In the genomic region with DNA sequence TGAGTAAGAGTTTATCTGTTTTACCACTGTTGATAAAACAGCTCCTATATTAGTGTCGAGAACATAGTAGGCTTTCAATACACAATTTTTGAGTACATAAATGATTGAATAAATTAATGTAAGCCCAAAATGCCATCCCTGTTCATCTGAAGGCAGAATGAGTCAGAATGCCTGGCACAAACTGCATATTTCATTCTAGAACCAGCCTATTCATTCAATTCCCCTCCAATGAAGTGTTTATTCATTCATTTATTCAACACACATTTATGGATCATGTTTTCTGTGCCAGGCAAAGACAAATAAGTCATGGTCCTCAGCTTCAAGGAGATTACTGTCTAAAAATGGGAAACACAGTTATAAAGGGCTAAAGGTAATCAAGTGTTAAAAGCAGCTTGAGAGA, we compare ENCODE assay signal across 15 cellular contexts.
"Had no signal": no experiment of that assay in that cellular context is flagged by ENCODE, and none has a peak within 500 bp of the region (broad histone marks: within the 10 kb centered on the region; RNA-seq: fewer than 3 reads in every experiment).

No MANE protein-coding gene starts in this region.

- H3K27me3 ChIP-seq: right lobe of liver, spleen, testis, uterus had no signal

- H3K4me3 ChIP-seq: psoas muscle, right lobe of liver, spleen, testis, uterus had no signal

- H3K9me3 ChIP-seq: psoas muscle, right lobe of liver, spleen, testis, uterus had no signal

- DNase-seq: activated CD4-positive, alpha-beta T cell treated with anti-CD3 and anti-CD28 coated beads, Interleukin-2, amount 50 U/mL, for 4 hours; aorta; hypothalamus; occipital lobe; psoas muscle; right lobe of liver; spleen; stimulated activated CD4-positive, alpha-beta T cell treated with anti-CD3 and anti-CD28 coated beads, Interleukin-2, amount 100 ng/mL, for 24 hours; stimulated activated naive CD4-positive, alpha-beta T cell treated with Interleukin-2 at 50 U/mL for 16 hours; testis; uterus had no signal

- H3K27ac ChIP-seq: psoas muscle, right lobe of liver, spleen, testis had no signal

- H3K9me3 Mint-ChIP-seq: activated T-helper 2 cell treated with anti-CD3 and anti-CD28 coated beads, Interferon-gamma antibody, Interleukin-2, Interleukin-4, amounts not matched to agents 10 μg/mL and 5 μg/mL and 100 μg/mL, durations not matched to agents 14 hours and 24 hours and 36 hours had no signal

- H3K27ac Mint-ChIP-seq: activated naive CD4-positive, alpha-beta T cell treated with anti-CD3 and anti-CD28 coated beads, Interleukin-2, amount 50 U/mL, for 72 hours; activated T-helper 2 cell treated with anti-CD3 and anti-CD28 coated beads, Interferon-gamma antibody, Interleukin-2, Interleukin-4, amounts not matched to agents 10 μg/mL and 5 μg/mL and 100 μg/mL, durations not matched to agents 14 hours and 24 hours and 36 hours had no signal

- ATAC-seq: activated CD4-positive, CD25-positive, alpha-beta regulatory T cell treated with anti-CD3 and anti-CD28 coated beads, Interleukin-2, amount 50 U/mL, for 24 hours; activated naive CD4-positive, alpha-beta T cell treated with anti-CD3 and anti-CD28 coated beads, Interleukin-2, amount 50 U/mL, for 72 hours; esophagus mucosa; psoas muscle; right lobe of liver had no signal

- H3K36me3 ChIP-seq: right lobe of liver, spleen, uterus had no signal

- H3K4me1 ChIP-seq: right lobe of liver had no signal
